20 cellular contexts compared by ENCODE assay signal in the genomic region with DNA sequence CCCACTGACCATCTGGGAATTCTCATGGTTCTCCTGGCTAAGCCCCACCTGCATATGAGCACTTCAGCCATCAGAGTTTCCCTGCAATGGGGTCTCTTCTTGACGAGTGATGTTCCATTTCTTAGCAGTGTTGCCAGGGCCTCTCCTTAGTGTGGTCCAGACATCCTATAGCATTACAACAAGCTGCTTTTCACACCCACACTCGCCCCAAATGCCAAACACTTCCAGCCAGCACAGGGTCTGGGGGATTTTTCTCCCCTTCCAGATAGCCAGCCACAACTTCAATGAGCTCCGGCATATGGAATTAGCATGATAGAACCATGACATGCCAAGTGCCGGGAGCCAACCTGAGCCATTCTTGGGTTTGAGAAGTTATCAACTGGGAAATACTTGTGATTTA.
"Had no signal": no experiment of that assay in that cellular context is flagged by ENCODE, and none has a peak within 500 bp of the region (broad histone marks: within the 10 kb centered on the region; RNA-seq: fewer than 3 reads in every experiment).

No MANE protein-coding gene starts in this region.

- H3K4me3 ChIP-seq: colonic mucosa, prostate gland, upper lobe of right lung had no signal

- H3K4me3 Mint-ChIP-seq: activated CD4-positive, alpha-beta T cell treated with anti-CD3 and anti-CD28 coated beads, Interleukin-2, amount 10 ng/mL, durations not matched to agents 7 days and 5 days; activated CD8-positive, alpha-beta T cell treated with anti-CD3 and anti-CD28 coated beads, Interleukin-2, amount 10 ng/mL, durations not matched to agents 7 days and 5 days; activated naive CD4-positive, alpha-beta T cell treated with anti-CD3 and anti-CD28 coated beads for 36 hours; activated naive CD8-positive, alpha-beta T cell treated with anti-CD3 and anti-CD28 coated beads, Interleukin-2, amount 50 U/mL, for 24 hours; activated T-cell treated with anti-CD3 and anti-CD28 coated beads, Interleukin-2, amount 50 U/mL, for 24 hours; central memory CD8-positive, alpha-beta T cell; immature natural killer cell; neural crest cell; stimulated activated naive CD8-positive, alpha-beta T cell treated with anti-CD3 and anti-CD28 coated beads, Interleukin-15, Interleukin-2, amounts not matched to agents 100 ng/mL and 50 ng/mL, for 24 hours had no signal

- H3K36me3 ChIP-seq: brain microvascular endothelial cell, colonic mucosa, prostate gland, upper lobe of right lung had no signal

- H3K27me3 ChIP-seq: brain microvascular endothelial cell, colonic mucosa, upper lobe of right lung had no signal

- H3K9me3 ChIP-seq: colonic mucosa, prostate gland had no signal

- H3K27ac Mint-ChIP-seq: activated CD4-positive, alpha-beta T cell treated with anti-CD3 and anti-CD28 coated beads, Interleukin-2, amount 10 ng/mL, durations not matched to agents 7 days and 5 days; activated CD8-positive, alpha-beta T cell treated with anti-CD3 and anti-CD28 coated beads, Interleukin-2, amount 10 ng/mL, durations not matched to agents 7 days and 5 days; activated naive CD4-positive, alpha-beta T cell treated with anti-CD3 and anti-CD28 coated beads for 36 hours; activated naive CD8-positive, alpha-beta T cell treated with anti-CD3 and anti-CD28 coated beads, Interleukin-2, amount 50 U/mL, for 24 hours; activated T-cell treated with anti-CD3 and anti-CD28 coated beads, Interleukin-2, amount 50 U/mL, for 24 hours; immature natural killer cell had no signal

- H3K9me3 Mint-ChIP-seq: central memory CD8-positive, alpha-beta T cell had no signal

- H3K27ac ChIP-seq: brain microvascular endothelial cell, colonic mucosa had no signal

- H3K4me1 ChIP-seq: colonic mucosa had no signal

- DNase-seq: activated CD4-positive, alpha-beta T cell treated with anti-CD3 and anti-CD28 coated beads, Interleukin-2, amount 10 ng/mL, durations not matched to agents 7 days and 5 days; activated CD8-positive, alpha-beta T cell treated with anti-CD3 and anti-CD28 coated beads, Interleukin-2, amount 10 ng/mL, durations not matched to agents 7 days and 5 days; activated naive CD4-positive, alpha-beta T cell treated with anti-CD3 and anti-CD28 coated beads for 36 hours; activated naive CD8-positive, alpha-beta T cell treated with anti-CD3 and anti-CD28 coated beads, Interleukin-2, amount 50 U/mL, for 24 hours; activated T-cell treated with anti-CD3 and anti-CD28 coated beads, Interleukin-2, amount 50 U/mL, for 24 hours; anterior cingulate cortex; brain microvascular endothelial cell; colonic mucosa; effector CD4-positive, alpha-beta T cell; immature natural killer cell; kidney glomerular epithelial cell; right cardiac atrium; small intestine; stimulated activated CD4-positive, alpha-beta T cell treated with anti-CD3 and anti-CD28 coated beads, Interleukin-15, amount 100 ng/mL, for 24 hours; stimulated activated CD4-positive, alpha-beta T cell treated with anti-CD3 and anti-CD28 coated beads, Interleukin-2, amount 100 ng/mL, for 48 hours; upper lobe of right lung had no signal

- ATAC-seq: activated CD8-positive, alpha-beta T cell treated with anti-CD3 and anti-CD28 coated beads, Interleukin-2, amount 10 ng/mL, durations not matched to agents 7 days and 5 days; activated naive CD8-positive, alpha-beta T cell treated with anti-CD3 and anti-CD28 coated beads, Interleukin-2, amount 50 U/mL, for 24 hours; right cardiac atrium; upper lobe of right lung had no signal

- H3K4me1 Mint-ChIP-seq: activated CD4-positive, alpha-beta T cell treated with anti-CD3 and anti-CD28 coated beads, Interleukin-2, amount 10 ng/mL, durations not matched to agents 7 days and 5 days; central memory CD8-positive, alpha-beta T cell; immature natural killer cell had no signal

- H3K27me3 Mint-ChIP-seq: activated CD4-positive, alpha-beta T cell treated with anti-CD3 and anti-CD28 coated beads, Interleukin-2, amount 10 ng/mL, durations not matched to agents 7 days and 5 days; activated naive CD8-positive, alpha-beta T cell treated with anti-CD3 and anti-CD28 coated beads, Interleukin-2, amount 50 U/mL, for 24 hours; activated T-cell treated with anti-CD3 and anti-CD28 coated beads, Interleukin-2, amount 50 U/mL, for 24 hours; central memory CD8-positive, alpha-beta T cell; stimulated activated naive CD8-positive, alpha-beta T cell treated with anti-CD3 and anti-CD28 coated beads, Interleukin-15, Interleukin-2, amounts not matched to agents 100 ng/mL and 50 ng/mL, for 24 hours had no signal
